1 cellular context compared by ENCODE assay signal in the genomic region with DNA sequence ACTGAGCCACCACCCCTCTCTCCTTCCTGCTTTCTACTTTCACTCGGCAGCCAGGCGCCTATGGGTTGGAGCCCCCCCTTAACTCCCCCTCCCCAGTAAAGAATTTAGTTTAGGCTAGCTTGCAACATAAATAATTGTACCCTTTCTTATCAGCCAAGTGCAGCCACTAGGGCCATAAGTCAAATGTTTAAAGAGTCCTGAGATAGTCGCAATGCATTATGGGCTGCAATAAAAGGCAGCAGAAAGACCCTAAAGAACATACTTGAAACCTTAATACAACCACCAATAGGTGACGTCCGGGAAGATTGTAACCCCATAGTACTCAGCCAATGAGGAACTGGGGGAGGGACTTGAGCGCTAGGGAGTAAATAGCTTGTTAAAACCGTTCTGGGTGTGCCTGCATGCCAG.
A peak's percentile ranks its signal among the peaks of the same experiment; 100 is the strongest.
TF ChIP-seq lines count a peak whose summit lies in the region.

No MANE protein-coding gene starts in this region.

TF ChIP-seq in HepG2, 621 proteins besides CTCF, POLR2A, EP300 and RAD21:
- TF ChIP-seq NFYB (CRISPR knock-in tag; IDR thresholded peaks at IDR 0.05) (peak; percentile 51; the same call in 1 of the 2 replicates), CENPT (CRISPR knock-in tag; IDR thresholded peaks at IDR 0.05; ENCODE audit: low read depth) (no peak)
